In the genomic region with DNA sequence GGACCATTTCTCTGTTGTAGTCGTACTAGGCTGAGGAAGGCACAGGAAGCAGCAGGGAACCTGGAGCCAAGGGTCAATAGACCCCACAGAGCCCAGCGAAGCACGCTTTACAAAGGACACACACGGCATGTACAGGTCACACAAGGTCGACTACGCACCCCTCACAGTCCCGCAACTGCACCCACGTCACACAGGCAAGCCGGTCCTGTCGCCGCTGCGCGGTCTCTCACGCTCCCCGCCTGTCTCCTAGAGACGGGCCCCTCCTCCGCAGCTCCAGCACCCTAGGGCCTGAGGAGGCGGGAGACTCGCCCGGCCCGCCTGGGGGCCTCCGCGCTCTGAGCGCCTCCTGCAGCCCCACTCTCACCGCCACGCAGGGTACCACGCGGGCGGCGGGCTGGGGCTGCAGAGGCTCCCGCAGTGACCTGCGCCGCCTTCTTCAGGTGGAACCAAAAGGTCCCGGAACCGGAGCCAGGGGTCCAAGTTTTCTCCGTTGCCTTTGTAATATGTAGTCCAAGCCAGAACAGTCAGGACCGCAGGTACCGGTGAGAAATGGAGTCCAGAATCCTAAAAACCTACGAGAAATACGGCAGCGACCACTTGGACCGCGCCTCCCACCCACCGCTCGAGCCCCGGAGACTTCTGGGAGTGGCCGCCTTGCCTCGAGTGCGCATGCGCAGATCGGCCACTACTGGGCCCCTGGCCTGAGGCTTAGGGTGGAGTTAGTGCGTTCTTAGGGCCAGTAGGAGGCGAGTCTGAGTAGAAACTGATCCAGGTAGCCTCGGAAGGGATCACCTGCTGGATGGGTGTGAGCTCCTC, we compare ENCODE assay signal across 8 cellular contexts. TPM values are rescaled to one million over a fixed set of nuclear protein-coding genes. Genes with fewer than 3 reads are reported as not detected.
DNase-seq lines count a peak whose midpoint lies in the region; ATAC-seq and TF ChIP-seq lines count a peak whose summit lies in the region.

A gene (minus strand): TSS at position 651 of the 816 bp plus-strand sequence. CDS start 8,143 bp downstream, outside the sequence.

- ATAC-seq in aorta (ENCODE audit: low FRiP score), result peak; percentile 98

- peak within 1 kb of the TSS; percentile 95 for H3K9ac ChIP-seq in rectal smooth muscle tissue (ENCODE audit: low read length)

- H3K9me3 ChIP-seq in ascending aorta (no peaks in the 10 kb centered on the region), aorta (ENCODE audit: control insufficient read depth, low read length) (no peaks in the 10 kb centered on the region)

- peak within 1 kb of the TSS; percentile 84 for H3K27ac Mint-ChIP-seq in HFFc6
- peak within 1 kb of the TSS; percentile 67 for H3K27ac Mint-ChIP-seq in T-helper 1 cell treated with Interleukin-12 subunit alpha and Interleukin-12 subunit beta and Interleukin-4 antibody, amounts not matched to agents 30 μg/mL and 1 μg/mL, for 36 hours

- peak; percentile 75 for TF ChIP-seq CTCF in GM06990 (IDR thresholded peaks at IDR 0.05; ENCODE audit: insufficient read depth, low read length, poor library complexity, severe bottlenecking)
- peak; percentile 75; the same call in 1 of the 2 replicates for TF ChIP-seq CTCF in HFFc6 (IDR thresholded peaks at IDR 0.05)
- peak in 2 of 3 experiments; percentile 43 to 62 for TF ChIP-seq CTCF in ascending aorta (IDR thresholded peaks at IDR 0.05)

- H3K4me3 Mint-ChIP-seq in HFFc6, result peak within 1 kb of the TSS; percentile 97
- H3K4me3 Mint-ChIP-seq in T-helper 1 cell treated with Interleukin-12 subunit alpha and Interleukin-12 subunit beta and Interleukin-4 antibody, amounts not matched to agents 30 μg/mL and 1 μg/mL, for 36 hours, result peak within 1 kb of the TSS; percentile 83

- H3K4me3 ChIP-seq in GM06990 (replicated peaks; ENCODE audit: low read depth, low read length) (peak within 1 kb of the TSS; percentile 84), ascending aorta (peak within 1 kb of the TSS; percentile 79 to 88), rectal smooth muscle tissue (ENCODE audit: low read length) (peak within 1 kb of the TSS; percentile 98), aorta (ENCODE audit: low read length in 2 of 2) (peak within 1 kb of the TSS; percentile 92 to 93)

- 1% methylated on average over 53 to 54 of the region's 54 CpGs for WGBS in aorta, 2 donors

- intact Hi-C loops in ascending aorta (cut with DNase I) (no loop called here), aorta (cut with DNase I) (no loop called here)

- H3K36me3 Mint-ChIP-seq in HFFc6 (ENCODE audit: low read depth), result peaks cover 16% of the 10 kb centered on the region
- H3K36me3 Mint-ChIP-seq in T-helper 1 cell treated with Interleukin-12 subunit alpha and Interleukin-12 subunit beta and Interleukin-4 antibody, amounts not matched to agents 30 μg/mL and 1 μg/mL, for 36 hours (ENCODE audit: low read depth), result peaks cover 9% of the 10 kb centered on the region

- H3K27ac ChIP-seq in ascending aorta (peak within 1 kb of the TSS; percentile 56 to 68), rectal smooth muscle tissue (ENCODE audit: low read depth, low read length) (peak within 1 kb of the TSS; percentile 77), aorta (ENCODE audit: low read depth in 1 of 2, low read length in 2 of 2) (peak within 1 kb of the TSS in 1 of 2 donors; percentile 30)

- no peaks in the 10 kb centered on the region for H3K27me3 Mint-ChIP-seq in HFFc6 (ENCODE audit: insufficient read depth)
- H3K27me3 Mint-ChIP-seq in T-helper 1 cell treated with Interleukin-12 subunit alpha and Interleukin-12 subunit beta and Interleukin-4 antibody, amounts not matched to agents 30 μg/mL and 1 μg/mL, for 36 hours (ENCODE audit: low read depth), result no peaks in the 10 kb centered on the region

- H3K9me3 Mint-ChIP-seq in HFFc6, result peaks cover 5% of the 10 kb centered on the region; the same call in 1 of the 2 replicates
- H3K9me3 Mint-ChIP-seq in T-helper 1 cell treated with Interleukin-12 subunit alpha and Interleukin-12 subunit beta and Interleukin-4 antibody, amounts not matched to agents 30 μg/mL and 1 μg/mL, for 36 hours, result peaks cover 47% of the 10 kb centered on the region

- peaks cover 13% of the 10 kb centered on the region for H3K4me1 Mint-ChIP-seq in HFFc6 (ENCODE audit: low read depth)
- peaks cover 7% of the 10 kb centered on the region for H3K4me1 Mint-ChIP-seq in T-helper 1 cell treated with Interleukin-12 subunit alpha and Interleukin-12 subunit beta and Interleukin-4 antibody, amounts not matched to agents 30 μg/mL and 1 μg/mL, for 36 hours (ENCODE audit: low read depth)

- DNase-seq in GM06990 (ENCODE audit: extremely low read depth, insufficient read length) (peak; percentile 91), HFFc6 (peak; percentile 84), NCI-H1105 treated with DMSO at 0.1 percent for 48 hours (lab: John Stamatoyannopoulos, UW) (peak; percentile 95), ascending aorta (ENCODE audit: low spot score in 2 of 2) (peak; percentile 54 to 90), hepatic stellate cell (ENCODE audit: low spot score) (peak; percentile 97), aorta (peak; percentile 93 to 95)

- no peaks in the 10 kb centered on the region for H3K27me3 ChIP-seq in GM06990 (replicated peaks; ENCODE audit: control insufficient read depth, insufficient read depth, low read length)
- no peaks in the 10 kb centered on the region for H3K27me3 ChIP-seq in ascending aorta
- H3K27me3 ChIP-seq in rectal smooth muscle tissue (ENCODE audit: control insufficient read depth, insufficient read depth, low read length), result no peaks in the 10 kb centered on the region
- no peaks in the 10 kb centered on the region for H3K27me3 ChIP-seq in aorta (ENCODE audit: control insufficient read depth in 1 of 2, insufficient read depth in 2 of 2, low read length in 1 of 2)

- peaks cover 0 to 8% of the 10 kb centered on the region in 2 donors for H3K4me1 ChIP-seq in ascending aorta
- peaks cover 5% of the 10 kb centered on the region for H3K4me1 ChIP-seq in rectal smooth muscle tissue (ENCODE audit: control insufficient read depth, insufficient read depth, low read length)
- peaks cover 0 to 2% of the 10 kb centered on the region in 2 donors for H3K4me1 ChIP-seq in aorta (ENCODE audit: control insufficient read depth in 1 of 2, insufficient read depth in 2 of 2, low read length in 2 of 2)

- no peaks in the 10 kb centered on the region for H3K36me3 ChIP-seq in GM06990 (ENCODE audit: control insufficient read depth, insufficient read depth, low read length)
- peaks cover 0 to 10% of the 10 kb centered on the region in 2 donors for H3K36me3 ChIP-seq in ascending aorta
- no peaks in the 10 kb centered on the region for H3K36me3 ChIP-seq in rectal smooth muscle tissue (ENCODE audit: control insufficient read depth, insufficient read depth, low read length)
- no peaks in the 10 kb centered on the region for H3K36me3 ChIP-seq in aorta (ENCODE audit: control insufficient read depth in 1 of 2, insufficient read depth in 2 of 2, low read length in 1 of 2)

RNA-seq across cellular contexts. Expression of the gene that starts here (rescaled TPM):
- 1 to 10 TPM; 2.1 to 5.1 (median 3.5) TPM for total RNA-seq in HFFc6 (2021; fragmentation: NEBNext Ultra II Directional; extraction: Animal tissue kit (Norgen Biotek cat#: 25700))
- total RNA-seq in ascending aorta, result 1.8 TPM
- total RNA-seq in aorta, result 1 to 10 TPM; 5.0 to 8.4 TPM
- 1 to 10 TPM in 1 of 2 donors, under 1 TPM in 1; 0.63 to 4.7 TPM for polyA plus RNA-seq in aorta
